Comparison of ENCODE assay signal across 17 cellular contexts in genomic region chr3:157922614-157923013, GRCh38.
DNase-seq lines count a peak whose midpoint lies in the region; ATAC-seq lines count a peak whose summit lies in the region.
"Had no signal": no experiment of that assay in that cellular context is flagged by ENCODE, and none has a peak within 500 bp of the region (broad histone marks: within the 10 kb centered on the region; RNA-seq: fewer than 3 reads in every experiment).

No MANE protein-coding gene starts in this region.

- ATAC-seq in GM18502 (IDR thresholded peaks at IDR 0.05; ENCODE audit: poor library complexity, unreplicated experiment) = peak; percentile 84
- ATAC-seq in GM19043 (IDR thresholded peaks at IDR 0.05; ENCODE audit: low read depth, unreplicated experiment) = peak; percentile 45
- ATAC-seq in HG02610 (IDR thresholded peaks at IDR 0.05; ENCODE audit: unreplicated experiment) = peak; percentile 83
- peak; percentile 65 for ATAC-seq in HG03354 (IDR thresholded peaks at IDR 0.05; ENCODE audit: poor library complexity, severe bottlenecking, unreplicated experiment)
- ATAC-seq in Right ventricle myocardium superior (ENCODE audit: poor library complexity) = no peak
- ATAC-seq: activated CD8-positive, alpha-beta memory T cell treated with anti-CD3 and anti-CD28 coated beads, Interleukin-2, amount 10 ng/mL, durations not matched to agents 7 days and 5 days; heart left ventricle; K562; PC-3 had no signal

- intact Hi-C loops in Right ventricle myocardium superior (cut with DNase I) = no loop called here

- no peak for DNase-seq in cortex of kidney (lab: John Stamatoyannopoulos, UW)
- no peak for DNase-seq in Right ventricle myocardium superior
- DNase-seq in midbrain (lab: John Stamatoyannopoulos, UW) = no peak
- no peak for DNase-seq in NCI-H1694 treated with DMSO at 0.1 percent for 48 hours (lab: John Stamatoyannopoulos, UW)
- DNase-seq: activated CD4-positive, alpha-beta T cell treated with anti-CD3 and anti-CD28 coated beads for 1 hour; activated CD8-positive, alpha-beta memory T cell treated with anti-CD3 and anti-CD28 coated beads, Interleukin-2, amount 10 ng/mL, durations not matched to agents 7 days and 5 days; heart left ventricle; NCI-H2107; NCI-H774; PC-3; sigmoid colon; substantia nigra had no signal
